Comparison of ENCODE assay signal across 15 cellular contexts in genomic region chr15:29696950-29697738, GRCh38.
DNase-seq lines count a peak whose midpoint lies in the region; ATAC-seq and TF ChIP-seq lines count a peak whose summit lies in the region.
"Had no signal": no experiment of that assay in that cellular context is flagged by ENCODE, and none has a peak within 500 bp of the region (broad histone marks: within the 10 kb centered on the region; RNA-seq: fewer than 3 reads in every experiment).

No MANE protein-coding gene starts in this region.

- H3K27ac Mint-ChIP-seq in endodermal cell: peak overlapping the region; percentile 12
- H3K27ac Mint-ChIP-seq: CD8-positive, alpha-beta T cell had no signal

- H3K27me3 ChIP-seq in cardiac muscle cell (no peaks in the 10 kb centered on the region), right cardiac atrium (ENCODE audit: control insufficient read depth, insufficient read depth) (no peaks in the 10 kb centered on the region), endodermal cell (ENCODE audit: control insufficient read depth, insufficient read depth, low read length, poor library complexity, severe bottlenecking) (no peaks in the 10 kb centered on the region)
- H3K27me3 ChIP-seq: BLaER1 treated with 17β-estradiol and CSF1 and Interleukin-3, amounts not matched to agents 10 nM and 100 nM had no signal

- H3K9me3 ChIP-seq in cardiac muscle cell (ENCODE audit: low read depth): no peaks in the 10 kb centered on the region
- no peaks in the 10 kb centered on the region for H3K9me3 ChIP-seq in right cardiac atrium (ENCODE audit: control insufficient read depth, low read length)
- no peaks in the 10 kb centered on the region for H3K9me3 ChIP-seq in endodermal cell (ENCODE audit: control insufficient read depth, low read length)

- ATAC-seq in right cardiac atrium: no peak
- ATAC-seq in HG03469 (IDR thresholded peaks at IDR 0.05; ENCODE audit: unreplicated experiment): no peak
- ATAC-seq in HG02938 (IDR thresholded peaks at IDR 0.05; ENCODE audit: unreplicated experiment): no peak
- ATAC-seq in HG03442 (IDR thresholded peaks at IDR 0.05; ENCODE audit: unreplicated experiment): no peak
- ATAC-seq: CD8-positive, alpha-beta T cell had no signal

- TF ChIP-seq CTCF in cardiac muscle cell (IDR thresholded peaks at IDR 0.05; ENCODE audit: low read depth, low read length) (no peak), endodermal cell (conservative IDR thresholded peaks at IDR 0.05) (no peak)

- no peaks in the 10 kb centered on the region for H3K27me3 Mint-ChIP-seq in endodermal cell (ENCODE audit: insufficient read depth)

- H3K4me3 ChIP-seq in cardiac muscle cell (no peak overlapping the region), right cardiac atrium (ENCODE audit: low read length) (no peak overlapping the region), endodermal cell (ENCODE audit: low read length) (no peak overlapping the region)
- H3K4me3 ChIP-seq: BLaER1 treated with 17β-estradiol and CSF1 and Interleukin-3, amounts not matched to agents 10 nM and 100 nM had no signal

- H3K9ac ChIP-seq in endodermal cell (ENCODE audit: extremely low read depth, low read length, poor library complexity, severe bottlenecking): no peak overlapping the region
- H3K9ac ChIP-seq: BLaER1 treated with 17β-estradiol and CSF1 and Interleukin-3, amounts not matched to agents 10 nM and 100 nM had no signal

- intact Hi-C loops in right cardiac atrium (cut with DNase I): loop anchor here in 1 of 4 donors (10.0 kb wide), 1 partner anchor 48 kb away; no protein-coding TSS in a partner anchor

- H3K4me3 Mint-ChIP-seq in endodermal cell: no peak overlapping the region
- H3K4me3 Mint-ChIP-seq: CD8-positive, alpha-beta T cell had no signal

- no peaks in the 10 kb centered on the region for H3K9me3 Mint-ChIP-seq in endodermal cell

- H3K36me3 Mint-ChIP-seq in endodermal cell (ENCODE audit: low read depth): peaks cover 19% of the 10 kb centered on the region
- H3K36me3 Mint-ChIP-seq: CD8-positive, alpha-beta T cell had no signal

- H3K27ac ChIP-seq in cardiac muscle cell (peak overlapping the region; percentile 32), right cardiac atrium (ENCODE audit: low read length) (no peak overlapping the region), endodermal cell (ENCODE audit: low read depth, low read length) (no peak overlapping the region)
- H3K27ac ChIP-seq: BLaER1 treated with 17β-estradiol and CSF1 and Interleukin-3, amounts not matched to agents 10 nM and 100 nM had no signal

- H3K4me1 ChIP-seq in cardiac muscle cell (ENCODE audit: low read depth): no peaks in the 10 kb centered on the region
- no peaks in the 10 kb centered on the region for H3K4me1 ChIP-seq in right cardiac atrium (ENCODE audit: control insufficient read depth, insufficient read depth, low read length)
- no peaks in the 10 kb centered on the region for H3K4me1 ChIP-seq in endodermal cell (ENCODE audit: control insufficient read depth, insufficient read depth, low read length)

- no peaks in the 10 kb centered on the region for H3K4me1 Mint-ChIP-seq in endodermal cell

- 83% methylated on average over 15 of the region's 15 CpGs for WGBS in right cardiac atrium
- whole genome bisulfite sequencing in endodermal cell (ENCODE audit: insufficient coverage in 1 of 2, insufficient read length in 1 of 2), 2 experiments: 95% methylated on average over 8 to 15 of the region's 15 CpGs

- DNase-seq in cardiac muscle cell (ENCODE audit: low read depth in 1 of 2, low spot score in 1 of 2): no peak
- no peak for DNase-seq in right cardiac atrium
- peak; percentile 57 for DNase-seq in NCI-H69 (lab: John Stamatoyannopoulos, UW)
- DNase-seq in endodermal cell: no peak
- DNase-seq: CD8-positive, alpha-beta T cell; DMS79 treated with DMSO at 0.1 percent for 48 hours; NCI-H1105; NCI-H510A; NCI-H774; PC-3; RPMI8226 had no signal

- H3K36me3 ChIP-seq in cardiac muscle cell (peaks cover 29% of the 10 kb centered on the region), endodermal cell (ENCODE audit: control insufficient read depth, insufficient read depth, low read length) (peaks cover 49% of the 10 kb centered on the region)
- H3K36me3 ChIP-seq: BLaER1 treated with 17β-estradiol and CSF1 and Interleukin-3, amounts not matched to agents 10 nM and 100 nM had no signal
